8 cellular contexts compared by ENCODE assay signal in genomic region chr3:54120657-54121403, GRCh38. TPM values are rescaled to one million over a fixed set of nuclear protein-coding genes. Genes with fewer than 3 reads are reported as not detected.
A peak's percentile ranks its signal among the peaks of the same experiment; 100 is the strongest.
DNase-seq lines count a peak whose midpoint lies in the region; ATAC-seq, FAIRE-seq and TF ChIP-seq lines count a peak whose summit lies in the region.
"Had no signal": no experiment of that assay in that cellular context is flagged by ENCODE, and none has a peak within 500 bp of the region (broad histone marks: within the 10 kb centered on the region; RNA-seq: fewer than 3 reads in every experiment).

No MANE protein-coding gene starts in this region.

- H3K56ac ChIP-seq in H1 (replicated peaks; ENCODE audit: insufficient read length, low read depth, low read length), result peak overlapping the region; percentile 28

- peak overlapping the region; percentile 61 for H3K4me3 Mint-ChIP-seq in progenitor cell of endocrine pancreas (ENCODE audit: low read depth)
- H3K4me3 Mint-ChIP-seq in activated CD8-positive, alpha-beta memory T cell treated with anti-CD3 and anti-CD28 coated beads, Interleukin-2, amount 10 ng/mL, durations not matched to agents 7 days and 5 days, result no peak overlapping the region
- H3K4me3 Mint-ChIP-seq: stimulated activated naive CD8-positive, alpha-beta T cell treated with anti-CD3 and anti-CD28 coated beads, Interleukin-15, Interleukin-2, amounts not matched to agents 100 ng/mL and 50 ng/mL, for 24 hours had no signal

- no peak overlapping the region; the same call in 1 of the 2 replicates for H3K18ac ChIP-seq in H1 (ENCODE audit: extremely low read depth, low read length)

- H3K27ac Mint-ChIP-seq in progenitor cell of endocrine pancreas, result no peak overlapping the region
- H3K27ac Mint-ChIP-seq in activated CD8-positive, alpha-beta memory T cell treated with anti-CD3 and anti-CD28 coated beads, Interleukin-2, amount 10 ng/mL, durations not matched to agents 7 days and 5 days, result no peak overlapping the region
- H3K27ac Mint-ChIP-seq: stimulated activated naive CD8-positive, alpha-beta T cell treated with anti-CD3 and anti-CD28 coated beads, Interleukin-15, Interleukin-2, amounts not matched to agents 100 ng/mL and 50 ng/mL, for 24 hours had no signal

- no peak overlapping the region for H3K14ac ChIP-seq in H1 (ENCODE audit: insufficient read length)

- POLR2A ChIA-PET in H1 (lab: Charles Lee; ENCODE audit: partially characterized antibody), result interaction anchor here (1.3 kb wide), 1 partner anchor 182 kb away, joined by 4 read pairs; no protein-coding TSS in a partner anchor

- 2% methylated on average over 45 of the region's 45 CpGs; no CpG with 5 or more reads in 1 of the 2 experiments for WGBS in H1 (ENCODE audit: extremely low coverage in 1 of 2, insufficient coverage in 1 of 2, insufficient read length in 1 of 2, insufficient replicate concordance in 2 of 2, low coverage in 1 of 2, low lambda C conversion rate in 2 of 2, missing lambda C conversion rate in 1 of 2), 2 experiments

- peak overlapping the region; percentile 60 to 67 (median 62) for H3K4me3 ChIP-seq in H1 (ENCODE audit: extremely low read depth in 1 of 4, insufficient read depth in 2 of 4, low read depth in 3 of 4, low read length in 4 of 4)

- H3K36me3 Mint-ChIP-seq in progenitor cell of endocrine pancreas (ENCODE audit: insufficient read depth), result no peaks in the 10 kb centered on the region
- H3K36me3 Mint-ChIP-seq in activated CD8-positive, alpha-beta memory T cell treated with anti-CD3 and anti-CD28 coated beads, Interleukin-2, amount 10 ng/mL, durations not matched to agents 7 days and 5 days, result peaks cover 2% of the 10 kb centered on the region

- no peak overlapping the region for H4K5ac ChIP-seq in H1 (ENCODE audit: insufficient read length, low read depth, low read length)

- ATAC-seq in GM19035 (IDR thresholded peaks at IDR 0.05; ENCODE audit: unreplicated experiment) (peak; percentile 63), HG03469 (IDR thresholded peaks at IDR 0.05; ENCODE audit: unreplicated experiment) (peak; percentile 78), GM21717 (IDR thresholded peaks at IDR 0.05; ENCODE audit: unreplicated experiment) (no peak)
- ATAC-seq in activated CD8-positive, alpha-beta memory T cell treated with anti-CD3 and anti-CD28 coated beads, Interleukin-2, amount 10 ng/mL, durations not matched to agents 7 days and 5 days, result no peak

- DNase-seq in H1 (ENCODE audit: low read depth in 1 of 2, low spot score in 2 of 2) (peak in 1 of 2 experiments; percentile 73), progenitor cell of endocrine pancreas (ENCODE audit: low spot score, unreplicated experiment) (no peak), HuH-7.5 (ENCODE audit: low spot score) (no peak)
- no peak for DNase-seq in activated CD8-positive, alpha-beta memory T cell treated with anti-CD3 and anti-CD28 coated beads, Interleukin-2, amount 10 ng/mL, durations not matched to agents 7 days and 5 days

- H2BK120ac ChIP-seq in H1 (replicated peaks; ENCODE audit: low read depth, low read length), result no peak overlapping the region

- peaks cover 5% of the 10 kb centered on the region; the same call in 1 of the 2 replicates for H3K23me2 ChIP-seq in H1 (ENCODE audit: low read depth, low read length)

- H4K8ac ChIP-seq in H1 (ENCODE audit: extremely low read depth, insufficient read depth, low read length), result no peak overlapping the region

- peaks cover 80% of the 10 kb centered on the region for H3K27me3 Mint-ChIP-seq in progenitor cell of endocrine pancreas
- peaks cover 53% of the 10 kb centered on the region for H3K27me3 Mint-ChIP-seq in activated CD8-positive, alpha-beta memory T cell treated with anti-CD3 and anti-CD28 coated beads, Interleukin-2, amount 10 ng/mL, durations not matched to agents 7 days and 5 days

- no peak overlapping the region for H2BK15ac ChIP-seq in H1 (ENCODE audit: low read length)

- H3K9me3 Mint-ChIP-seq in progenitor cell of endocrine pancreas (ENCODE audit: low read depth), result peaks cover 7% of the 10 kb centered on the region
- no peaks in the 10 kb centered on the region for H3K9me3 Mint-ChIP-seq in activated CD8-positive, alpha-beta memory T cell treated with anti-CD3 and anti-CD28 coated beads, Interleukin-2, amount 10 ng/mL, durations not matched to agents 7 days and 5 days (ENCODE audit: low read depth)
- H3K9me3 Mint-ChIP-seq: stimulated activated naive CD8-positive, alpha-beta T cell treated with anti-CD3 and anti-CD28 coated beads, Interleukin-15, Interleukin-2, amounts not matched to agents 100 ng/mL and 50 ng/mL, for 24 hours had no signal

- H3K23ac ChIP-seq in H1 (ENCODE audit: insufficient read length), result no peak overlapping the region

- CTCF ChIA-PET in H1 (lab: Charles Lee; ENCODE audit: partially characterized antibody), result interaction anchor here (0.8 to 3.4 kb wide), 3 partner anchors 10 to 183 kb away, joined by 3 to 16 read pairs (median 3); no protein-coding TSS in a partner anchor
- CTCF ChIA-PET in activated CD8-positive, alpha-beta memory T cell treated with anti-CD3 and anti-CD28 coated beads, Interleukin-2, amount 10 ng/mL, durations not matched to agents 7 days and 5 days (lab: Charles Lee), result no interaction called here

- H2BK12ac ChIP-seq in H1 (ENCODE audit: low read depth, low read length), result no peak overlapping the region

- FAIRE-seq in H1 (lab: Jason Lieb, UNC), result no peak

- H3K9me3 ChIP-seq in H1 (ENCODE audit: insufficient read depth in 2 of 2, low read depth in 1 of 2, low read length in 1 of 2), result peaks cover 4 to 10% of the 10 kb centered on the region in 2 experiments; a peak in 3 of 4 replicates

- no peak overlapping the region for H2BK5ac ChIP-seq in H1 (ENCODE audit: low read depth, low read length)

- H2AK5ac ChIP-seq in H1 (ENCODE audit: low read depth, low read length), result no peak overlapping the region

- H3K4me1 ChIP-seq in H1 (replicated peaks in 1 of 4; ENCODE audit: control insufficient read depth in 3 of 4, insufficient read depth in 4 of 4, low read length in 3 of 4), result peaks cover 5 to 15% (median 7%) of the 10 kb centered on the region in 4 experiments

- no peak for TF ChIP-seq EP300 in H1 (IDR thresholded peaks at IDR 0.05; ENCODE audit: borderline replicate concordance in 1 of 2, low read depth in 2 of 2, low read length in 2 of 2)

- H3K79me1 ChIP-seq in H1 (ENCODE audit: low read depth, low read length), result no peaks in the 10 kb centered on the region

- peak; percentile 12 to 37; a peak in 3 of 4 replicates for TF ChIP-seq RAD21 in H1 (IDR thresholded peaks at IDR 0.05 in 1 of 2, conservative IDR thresholded peaks at IDR 0.05 in 1 of 2; ENCODE audit: low read depth in 2 of 2, low read length in 2 of 2)

- no peak overlapping the region for H3K4ac ChIP-seq in H1 (replicated peaks; ENCODE audit: insufficient read length, low read depth, low read length)

- peak overlapping the region; percentile 97 for H3K4me2 ChIP-seq in H1 (ENCODE audit: insufficient read depth in 1 of 2, low read depth in 2 of 2, low read length in 2 of 2)

- H3K36me3 ChIP-seq in H1 (ENCODE audit: control insufficient read depth in 2 of 4, insufficient read depth in 4 of 4, low read length in 3 of 4), result no peaks in the 10 kb centered on the region; a peak in 1 of 8 replicates

- peaks cover 0 to 2% of the 10 kb centered on the region in 2 experiments for H4K20me1 ChIP-seq in H1 (replicated peaks in 1 of 2; ENCODE audit: control insufficient read depth in 1 of 2, insufficient read depth in 2 of 2, low read length in 2 of 2)

- peaks cover 35 to 53% (median 43%) of the 10 kb centered on the region in 4 experiments for H3K27me3 ChIP-seq in H1 (replicated peaks in 1 of 4; ENCODE audit: control insufficient read depth in 3 of 4, extremely low read depth in 1 of 4, insufficient read depth in 3 of 4, low read length in 3 of 4)

- H2AFZ ChIP-seq in H1 (ENCODE audit: low read length), result peak overlapping the region; percentile 28; the same call in 1 of the 2 replicates

- H4K91ac ChIP-seq in H1 (replicated peaks; ENCODE audit: insufficient read length, low read length), result no peak overlapping the region

- H3K79me2 ChIP-seq in H1 (ENCODE audit: control insufficient read depth in 1 of 2, insufficient read depth in 2 of 2, low read length in 2 of 2), result no peaks in the 10 kb centered on the region

- TF ChIP-seq CTCF in H1 (IDR thresholded peaks at IDR 0.05; ENCODE audit: control extremely low read depth in 1 of 3, insufficient read depth in 1 of 3, low read depth in 1 of 3, low read length in 3 of 3) (peak in 2 of 3 experiments; percentile 8 to 24; a peak in 2 of 4 replicates), progenitor cell of endocrine pancreas (IDR thresholded peaks at IDR 0.05; ENCODE audit: unreplicated experiment) (no peak)

- H3K9ac ChIP-seq in H1 (replicated peaks in 1 of 4; ENCODE audit: extremely low read depth in 1 of 4, low read depth in 3 of 4, low read length in 3 of 4), result no peak overlapping the region; a peak in 1 of 7 replicates

- no peak overlapping the region for H2BK20ac ChIP-seq in H1 (ENCODE audit: low read length)

- no peak overlapping the region for H3K27ac ChIP-seq in H1 (ENCODE audit: low read depth, low read length)

- H3K4me1 Mint-ChIP-seq in progenitor cell of endocrine pancreas (ENCODE audit: low read depth), result peaks cover 5% of the 10 kb centered on the region
- H3K4me1 Mint-ChIP-seq in activated CD8-positive, alpha-beta memory T cell treated with anti-CD3 and anti-CD28 coated beads, Interleukin-2, amount 10 ng/mL, durations not matched to agents 7 days and 5 days, result peaks cover 2% of the 10 kb centered on the region

- no peak for TF ChIP-seq POLR2A in H1 (IDR thresholded peaks at IDR 0.05; ENCODE audit: control extremely low read depth in 1 of 2, low read depth in 2 of 2, low read length in 2 of 2)

TF ChIP-seq in H1, 55 proteins besides CTCF, POLR2A, EP300 and RAD21 (continues in another document):
- TF ChIP-seq POLR2AphosphoS5 (IDR thresholded peaks at IDR 0.05; ENCODE audit: low read depth, low read length) (no peak), KDM5A (IDR thresholded peaks at IDR 0.05; ENCODE audit: low read length) (no peak), EZH2 (IDR thresholded peaks at IDR 0.05; ENCODE audit: low read depth, low read length, severe bottlenecking) (no peak), CHD2 (IDR thresholded peaks at IDR 0.05; ENCODE audit: low read length) (no peak), CHD1 (IDR thresholded peaks at IDR 0.05; ENCODE audit: low read depth, low read length) (no peak)

RNA-seq across cellular contexts. Expression of gene CACNA2D3, which starts 1.5 kb away (rescaled TPM):
- total RNA-seq in H1 (2021; fragmentation: NEBNext Ultra II Directional; extraction: Animal tissue kit (Norgen Biotek cat#: 25700)), result 1.8 and 2.2 TPM in 2 replicates
- 0.78 and 1.5 TPM in 2 replicates for polyA plus RNA-seq in H1 (2011; rRNA removed)
- 1.4 TPM for polyA plus RNA-seq in H1 (2011; cell fraction: cytosol; rRNA removed)
- 5.2 TPM for polyA plus RNA-seq in H1 (2011; cell fraction: nucleus; rRNA removed)
- polyA plus RNA-seq in H1 (2012, experiment 1 of 2), result 0.99 to 2.0 TPM (median 1.7 TPM) in 4 replicates
- 0.20 TPM for polyA plus RNA-seq in H1 (2012, experiment 2 of 2)
- polyA plus RNA-seq in H1 (2013, experiment 1 of 2), result 1.3 TPM
- 1.0 TPM for polyA plus RNA-seq in H1 (2013, experiment 2 of 2)
- polyA minus RNA-seq in H1 (2011; rRNA and poly(A)+ RNA removed), result 3.7 and 4.1 TPM in 2 replicates
- polyA minus RNA-seq in H1 (2011; cell fraction: cytosol; rRNA and poly(A)+ RNA removed), result 0.81 TPM
- polyA minus RNA-seq in H1 (2011; cell fraction: nucleus; rRNA and poly(A)+ RNA removed), result 13.5 TPM
- 0.29 TPM in 1 of 2 replicates, not detected in the other for total RNA-seq in progenitor cell of endocrine pancreas
- total RNA-seq in activated CD8-positive, alpha-beta memory T cell treated with anti-CD3 and anti-CD28 coated beads, Interleukin-2, amount 10 ng/mL, durations not matched to agents 7 days and 5 days, result not detected

Comparison
In these comparisons a context has a peak if more than half of its experiments do, and no peak if none do; other contexts are left out.
1. ATAC-seq: peak in GM19035 (single experiment) and HG03469 (single experiment); none in activated CD8-positive, alpha-beta memory T cell treated with anti-CD3 and anti-CD28 coated beads, Interleukin-2, amount 10 ng/mL, durations not matched to agents 7 days and 5 days (single experiment) and GM21717 (single experiment).